ENCODE assay signal across 17 cellular contexts in the genomic region with DNA sequence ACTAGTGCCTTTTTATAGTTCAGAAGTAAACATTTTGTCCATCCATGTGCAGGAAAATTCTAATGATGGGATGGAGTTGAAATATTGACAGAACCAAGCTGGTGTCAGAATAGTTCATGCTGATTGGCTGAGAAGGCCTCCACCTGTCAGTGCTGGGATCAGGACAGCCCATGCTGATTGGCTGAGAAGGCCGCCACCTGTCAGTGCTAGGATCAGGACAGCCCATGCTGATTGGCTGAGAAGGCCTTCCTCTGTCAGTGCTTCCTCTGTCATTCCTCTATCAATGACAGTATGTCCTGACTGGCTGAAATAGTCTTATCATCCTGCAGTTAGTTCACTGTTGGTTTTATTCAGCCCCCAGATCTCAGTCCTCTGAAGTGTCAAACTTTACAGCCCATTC.
DNase-seq lines count a peak whose midpoint lies in the region; ATAC-seq, FAIRE-seq and TF ChIP-seq lines count a peak whose summit lies in the region.
"Had no signal": no experiment of that assay in that cellular context is flagged by ENCODE, and none has a peak within 500 bp of the region (broad histone marks: within the 10 kb centered on the region; RNA-seq: fewer than 3 reads in every experiment).

No MANE protein-coding gene starts in this region.

- TF ChIP-seq EP300 in stomach (IDR thresholded peaks at IDR 0.05): no peak

- no peaks in the 10 kb centered on the region for H3K9me3 ChIP-seq in stomach
- H3K9me3 ChIP-seq: colonic mucosa had no signal

- no peaks in the 10 kb centered on the region for H3K27me3 Mint-ChIP-seq in effector memory CD8-positive, alpha-beta T cell
- no peaks in the 10 kb centered on the region for H3K27me3 Mint-ChIP-seq in natural killer cell treated with Interleukin-12 subunit alpha and Interleukin-12 subunit beta and Interleukin-15 and Interleukin-18, amount 100 ng/mL, for 72 hours

- no peaks in the 10 kb centered on the region for H3K9me3 Mint-ChIP-seq in effector memory CD8-positive, alpha-beta T cell
- H3K9me3 Mint-ChIP-seq in natural killer cell treated with Interleukin-12 subunit alpha and Interleukin-12 subunit beta and Interleukin-15 and Interleukin-18, amount 100 ng/mL, for 72 hours: no peaks in the 10 kb centered on the region
- H3K9me3 Mint-ChIP-seq: activated T-helper 1 cell treated with anti-CD3 and anti-CD28 coated beads, Interleukin-12 subunit alpha, Interleukin-12 subunit beta, Interleukin-2, Interleukin-4 antibody, amounts not matched to agents 30 ng/mL and 10 ng/mL and 1 ng/mL, durations not matched to agents 14 hours and 24 hours and 36 hours had no signal

- H3K4me3 ChIP-seq in H7 (ENCODE audit: insufficient read depth, low read depth, low read length) (no peak overlapping the region), stomach (no peak overlapping the region)
- H3K4me3 ChIP-seq: colonic mucosa had no signal

- peak overlapping the region in 1 of 5 donors; percentile 39 for H3K27ac ChIP-seq in stomach
- H3K27ac ChIP-seq: colonic mucosa had no signal

- H3K36me3 ChIP-seq in H7 (replicated peaks; ENCODE audit: control insufficient read depth, insufficient read depth, low read length) (no peaks in the 10 kb centered on the region), stomach (peaks cover 3 to 43% (median 36%) of the 10 kb centered on the region in 4 donors)
- H3K36me3 ChIP-seq: colonic mucosa had no signal

- DNase-seq in activated CD8-positive, alpha-beta memory T cell treated with anti-CD3 and anti-CD28 coated beads, Interleukin-2, amount 50 U/mL, for 48 hours: peak; percentile 43
- DNase-seq in activated CD8-positive, alpha-beta memory T cell treated with anti-CD3 and anti-CD28 coated beads, Interleukin-2, amount 50 U/mL, for 4 hours: no peak
- DNase-seq in H7 (peak; percentile 70), stomach (no peak), DMS 273 treated with DMSO at 0.1 percent for 48 hours (lab: John Stamatoyannopoulos, UW) (no peak), urothelium cell line (ENCODE audit: low spot score) (no peak)
- DNase-seq in effector memory CD8-positive, alpha-beta T cell: no peak
- no peak for DNase-seq in natural killer cell treated with Interleukin-12 subunit alpha and Interleukin-12 subunit beta and Interleukin-15 and Interleukin-18, amount 100 ng/mL, for 72 hours (ENCODE audit: low spot score)
- DNase-seq: activated CD4-positive, CD25-positive, alpha-beta regulatory T cell treated with anti-CD3 and anti-CD28 coated beads, Interleukin-2, amount 50 U/mL, for 72 hours; anterior cingulate cortex; Calu3; colonic mucosa; glutamatergic neuron; NCI-H748 treated with DMSO at 0.1 percent for 48 hours; stimulated activated CD4-positive, alpha-beta T cell treated with anti-CD3 and anti-CD28 coated beads, Interleukin-15, amount 100 ng/mL, for 24 hours; T-helper 2 cell had no signal

- peaks cover 7 to 60% (median 34%) of the 10 kb centered on the region in 4 donors for H3K4me1 ChIP-seq in stomach

- no peaks in the 10 kb centered on the region for H3K27me3 ChIP-seq in H7 (ENCODE audit: control insufficient read depth, insufficient read depth, low read length)
- H3K27me3 ChIP-seq in stomach: no peaks in the 10 kb centered on the region
- H3K27me3 ChIP-seq: colonic mucosa had no signal

- H3K4me3 Mint-ChIP-seq in effector memory CD8-positive, alpha-beta T cell: no peak overlapping the region
- no peak overlapping the region for H3K4me3 Mint-ChIP-seq in natural killer cell treated with Interleukin-12 subunit alpha and Interleukin-12 subunit beta and Interleukin-15 and Interleukin-18, amount 100 ng/mL, for 72 hours
- H3K4me3 Mint-ChIP-seq: activated T-helper 1 cell treated with anti-CD3 and anti-CD28 coated beads, Interleukin-12 subunit alpha, Interleukin-12 subunit beta, Interleukin-2, Interleukin-4 antibody, amounts not matched to agents 30 ng/mL and 10 ng/mL and 1 ng/mL, durations not matched to agents 14 hours and 24 hours and 36 hours had no signal

- peaks cover 54 to 67% of the 10 kb centered on the region in 2 donors for H3K4me1 Mint-ChIP-seq in effector memory CD8-positive, alpha-beta T cell (ENCODE audit: low read depth in 2 of 2)
- H3K4me1 Mint-ChIP-seq in natural killer cell treated with Interleukin-12 subunit alpha and Interleukin-12 subunit beta and Interleukin-15 and Interleukin-18, amount 100 ng/mL, for 72 hours (ENCODE audit: low read depth in 2 of 2): peaks cover 60 to 68% of the 10 kb centered on the region in 2 donors

- WGBS in stomach, 5 donors: 94 to 100% (median 100%) methylated on average over 1 of the region's 1 CpG

- no peak for FAIRE-seq in urothelium cell line (lab: Jason Lieb, UNC)

- ATAC-seq in effector memory CD8-positive, alpha-beta T cell (replicated peaks): no peak
- ATAC-seq in natural killer cell treated with Interleukin-12 subunit alpha and Interleukin-12 subunit beta and Interleukin-15 and Interleukin-18, amount 100 ng/mL, for 72 hours: no peak

- intact Hi-C loops in stomach (cut with DNase I; ENCODE audit: low total_unique reads): no loop called here

- TF ChIP-seq POLR2A in stomach (IDR thresholded peaks at IDR 0.05): no peak

- peak overlapping the region; percentile 88 to 94 for H3K27ac Mint-ChIP-seq in effector memory CD8-positive, alpha-beta T cell
- H3K27ac Mint-ChIP-seq in natural killer cell treated with Interleukin-12 subunit alpha and Interleukin-12 subunit beta and Interleukin-15 and Interleukin-18, amount 100 ng/mL, for 72 hours: peak overlapping the region; percentile 51 to 63
- H3K27ac Mint-ChIP-seq: activated T-helper 1 cell treated with anti-CD3 and anti-CD28 coated beads, Interleukin-12 subunit alpha, Interleukin-12 subunit beta, Interleukin-2, Interleukin-4 antibody, amounts not matched to agents 30 ng/mL and 10 ng/mL and 1 ng/mL, durations not matched to agents 14 hours and 24 hours and 36 hours had no signal

- H3K36me3 Mint-ChIP-seq in effector memory CD8-positive, alpha-beta T cell (ENCODE audit: insufficient read depth): peaks cover 55% of the 10 kb centered on the region
- H3K36me3 Mint-ChIP-seq in natural killer cell treated with Interleukin-12 subunit alpha and Interleukin-12 subunit beta and Interleukin-15 and Interleukin-18, amount 100 ng/mL, for 72 hours: peaks cover 11% of the 10 kb centered on the region

- no peak for TF ChIP-seq CTCF in stomach (IDR thresholded peaks at IDR 0.05)

Comparison
In these comparisons a context has a peak if more than half of its experiments do, and no peak if none do; other contexts are left out.
1. DNase-seq: peak in activated CD8-positive, alpha-beta memory T cell treated with anti-CD3 and anti-CD28 coated beads, Interleukin-2, amount 50 U/mL, for 48 hours (single experiment) and H7 (single experiment); none in activated CD8-positive, alpha-beta memory T cell treated with anti-CD3 and anti-CD28 coated beads, Interleukin-2, amount 50 U/mL, for 4 hours (single experiment), effector memory CD8-positive, alpha-beta T cell (0 of 3), natural killer cell treated with Interleukin-12 subunit alpha and Interleukin-12 subunit beta and Interleukin-15 and Interleukin-18, amount 100 ng/mL, for 72 hours (single experiment), stomach (single experiment), DMS 273 treated with DMSO at 0.1 percent for 48 hours (single experiment) and urothelium cell line (single experiment).